Comparison of ENCODE assay signal across 14 cellular contexts in genomic region chr15:43985976-43986375, GRCh38.
DNase-seq lines count a peak whose midpoint lies in the region; ATAC-seq and FAIRE-seq lines count a peak whose summit lies in the region.
"Had no signal": no experiment of that assay in that cellular context is flagged by ENCODE, and none has a peak within 500 bp of the region (broad histone marks: within the 10 kb centered on the region; RNA-seq: fewer than 3 reads in every experiment).

No MANE protein-coding gene starts in this region.

- DNase-seq in GM19239 (ENCODE audit: insufficient read length, low spot score) (no peak), NCI-H1694 treated with DMSO at 0.1 percent for 48 hours (lab: John Stamatoyannopoulos, UW) (peak; percentile 7), germinal center (ENCODE audit: low spot score) (peak; percentile 20)
- no peak for DNase-seq in naive thymus-derived CD8-positive, alpha-beta T cell
- DNase-seq: Caco-2; CD8-positive, alpha-beta T cell; H7; KG1 had no signal

- peak; percentile 64 for FAIRE-seq in GM19239 (lab: Jason Lieb, UNC)
- FAIRE-seq: A549 had no signal

- peaks cover 11 to 24% (median 13%) of the 10 kb centered on the region in 5 donors for H3K27me3 Mint-ChIP-seq in naive thymus-derived CD8-positive, alpha-beta T cell

- no peaks in the 10 kb centered on the region for H3K36me3 Mint-ChIP-seq in naive thymus-derived CD8-positive, alpha-beta T cell
- H3K36me3 Mint-ChIP-seq: CD14-positive monocyte; CD8-positive, alpha-beta T cell; IgD-negative memory B cell had no signal

- H3K9me3 Mint-ChIP-seq in naive thymus-derived CD8-positive, alpha-beta T cell: no peaks in the 10 kb centered on the region
- H3K9me3 Mint-ChIP-seq: CD8-positive, alpha-beta T cell; GM23338; IgD-negative memory B cell had no signal

- POLR2A ChIA-PET in naive thymus-derived CD8-positive, alpha-beta T cell (lab: Charles Lee): no interaction called here

- no peaks in the 10 kb centered on the region for H3K4me1 Mint-ChIP-seq in naive thymus-derived CD8-positive, alpha-beta T cell
- H3K4me1 Mint-ChIP-seq: CD14-positive monocyte had no signal

- no peak for ATAC-seq in HG02840 (IDR thresholded peaks at IDR 0.05; ENCODE audit: low FRiP score, unreplicated experiment)
- ATAC-seq in naive thymus-derived CD8-positive, alpha-beta T cell: no peak
- ATAC-seq in GM21528 (IDR thresholded peaks at IDR 0.05; ENCODE audit: low FRiP score, unreplicated experiment): no peak
- ATAC-seq: A549; CD8-positive, alpha-beta T cell; GM23338 had no signal

- no peak overlapping the region for H3K4me3 Mint-ChIP-seq in naive thymus-derived CD8-positive, alpha-beta T cell
- H3K4me3 Mint-ChIP-seq: CD14-positive monocyte; CD8-positive, alpha-beta T cell; GM23338; IgD-negative memory B cell had no signal

- H3K27ac Mint-ChIP-seq in naive thymus-derived CD8-positive, alpha-beta T cell: no peak overlapping the region
- H3K27ac Mint-ChIP-seq: CD14-positive monocyte; CD8-positive, alpha-beta T cell; GM23338 had no signal

Comparison
In these comparisons a context has a peak if more than half of its experiments do, and no peak if none do; other contexts are left out.
1. DNase-seq: peak in NCI-H1694 treated with DMSO at 0.1 percent for 48 hours (single experiment) and germinal center (single experiment); none in GM19239 (single experiment) and naive thymus-derived CD8-positive, alpha-beta T cell (0 of 10).